In the genomic region with DNA sequence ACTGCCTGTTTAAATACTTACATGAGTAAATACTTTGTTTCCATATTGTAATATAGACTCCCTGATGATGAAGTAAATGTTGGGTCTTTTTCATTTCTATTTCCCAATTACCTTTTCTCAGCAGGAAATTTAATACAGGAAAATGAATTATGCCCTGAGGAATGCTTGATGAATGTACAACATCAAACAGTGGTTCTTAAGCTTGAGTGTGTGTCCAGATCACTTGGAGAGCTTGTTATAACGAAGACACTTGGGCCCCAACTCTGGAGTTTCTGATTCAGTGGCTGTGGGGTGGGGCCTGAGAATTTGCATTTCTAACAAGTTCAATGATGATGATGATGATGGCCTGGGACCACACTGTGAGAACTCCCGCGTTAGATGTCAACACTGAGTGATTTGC, we compare ENCODE assay signal across 29 cellular contexts. TPM values are rescaled to one million over a fixed set of nuclear protein-coding genes. Genes with fewer than 3 reads are reported as not detected.
"Had no signal": no experiment of that assay in that cellular context is flagged by ENCODE, and none has a peak within 500 bp of the region (broad histone marks: within the 10 kb centered on the region; RNA-seq: fewer than 3 reads in every experiment).

No MANE protein-coding gene starts in this region.

- H3K36me3 Mint-ChIP-seq: activated naive CD4-positive, alpha-beta T cell treated with anti-CD3 and anti-CD28 coated beads, Interleukin-2, amount 50 U/mL, for 24 hours had no signal

- H3K4me3 Mint-ChIP-seq: activated CD8-positive, alpha-beta T cell treated with anti-CD3 and anti-CD28 coated beads, Interleukin-2, amount 10 ng/mL, durations not matched to agents 7 days and 5 days; activated naive CD4-positive, alpha-beta T cell treated with anti-CD3 and anti-CD28 coated beads, Interleukin-2, amount 50 U/mL, for 24 hours; activated T-helper 1 cell treated with anti-CD3 and anti-CD28 coated beads, Interleukin-12 subunit alpha, Interleukin-12 subunit beta, Interleukin-2, Interleukin-4 antibody, amounts not matched to agents 30 ng/mL and 10 ng/mL and 1 ng/mL, durations not matched to agents 14 hours and 24 hours and 36 hours; T-helper 2 cell treated with Interferon-gamma antibody and Interleukin-4, amounts not matched to agents 5 μg/mL and 100 μg/mL, for 36 hours had no signal

- H3K4me1 Mint-ChIP-seq: activated naive CD4-positive, alpha-beta T cell treated with anti-CD3 and anti-CD28 coated beads, Interleukin-2, amount 50 U/mL, for 24 hours had no signal

- H3K4me3 ChIP-seq: body of pancreas, cardiac muscle cell, SJCRH30 had no signal

- H3K27me3 ChIP-seq: body of pancreas, cardiac muscle cell, SJCRH30 had no signal

- H3K27me3 Mint-ChIP-seq: activated naive CD4-positive, alpha-beta T cell treated with anti-CD3 and anti-CD28 coated beads, Interleukin-2, amount 50 U/mL, for 24 hours had no signal

- H3K9me3 ChIP-seq: body of pancreas, SJCRH30, SK-N-SH had no signal

- H3K27ac ChIP-seq: body of pancreas, cardiac muscle cell, SJCRH30 had no signal

- H3K9me3 Mint-ChIP-seq: activated naive CD4-positive, alpha-beta T cell treated with anti-CD3 and anti-CD28 coated beads, Interleukin-2, amount 50 U/mL, for 24 hours; activated T-helper 1 cell treated with anti-CD3 and anti-CD28 coated beads, Interleukin-12 subunit alpha, Interleukin-12 subunit beta, Interleukin-2, Interleukin-4 antibody, amounts not matched to agents 30 ng/mL and 10 ng/mL and 1 ng/mL, durations not matched to agents 14 hours and 24 hours and 36 hours; T-helper 2 cell treated with Interferon-gamma antibody and Interleukin-4, amounts not matched to agents 5 μg/mL and 100 μg/mL, for 36 hours had no signal

- H3K36me3 ChIP-seq: cardiac muscle cell, SJCRH30 had no signal

- DNase-seq: activated CD4-positive, alpha-beta T cell treated with anti-CD3 and anti-CD28 coated beads for 4 hours; activated CD8-positive, alpha-beta memory T cell treated with anti-CD3 and anti-CD28 coated beads, Interleukin-2, amount 50 U/mL, for 48 hours; activated CD8-positive, alpha-beta T cell treated with anti-CD3 and anti-CD28 coated beads, Interleukin-2, amount 10 ng/mL, durations not matched to agents 7 days and 5 days; activated effector memory CD4-positive, alpha-beta T cell treated with Interleukin-2 at 50 U/mL for 16 hours; activated naive CD4-positive, alpha-beta T cell; activated T-cell treated with anti-CD3 and anti-CD28 coated beads, Interleukin-2, amount 50 U/mL, for 1 hour; aorta; body of pancreas; MM.1S; NCI-H1105; NCI-H1436 treated with DMSO at 0.1 percent for 48 hours; NCI-H187; NCI-H2081; NCI-H2171; NCI-H2227 treated with DMSO at 0.1 percent for 48 hours; NCI-H446 treated with DMSO at 0.1 percent for 48 hours; NCI-H526; NCI-H82; Right ventricle myocardium superior; SJCRH30; SK-N-SH; SW 1271 had no signal

- ATAC-seq: activated CD4-positive, CD25-positive, alpha-beta regulatory T cell treated with anti-CD3 and anti-CD28 coated beads, Interleukin-2, amount 50 U/mL, for 24 hours; activated CD8-positive, alpha-beta T cell treated with anti-CD3 and anti-CD28 coated beads, Interleukin-2, amount 10 ng/mL, durations not matched to agents 7 days and 5 days; body of pancreas had no signal

- H3K4me1 ChIP-seq: body of pancreas had no signal

- H3K27ac Mint-ChIP-seq: activated CD8-positive, alpha-beta T cell treated with anti-CD3 and anti-CD28 coated beads, Interleukin-2, amount 10 ng/mL, durations not matched to agents 7 days and 5 days; activated naive CD4-positive, alpha-beta T cell treated with anti-CD3 and anti-CD28 coated beads, Interleukin-2, amount 50 U/mL, for 24 hours; activated T-helper 1 cell treated with anti-CD3 and anti-CD28 coated beads, Interleukin-12 subunit alpha, Interleukin-12 subunit beta, Interleukin-2, Interleukin-4 antibody, amounts not matched to agents 30 ng/mL and 10 ng/mL and 1 ng/mL, durations not matched to agents 14 hours and 24 hours and 36 hours; T-helper 2 cell treated with Interferon-gamma antibody and Interleukin-4, amounts not matched to agents 5 μg/mL and 100 μg/mL, for 36 hours had no signal

RNA-seq across cellular contexts. Expression of gene MRO, which starts 52.0 kb away (rescaled TPM):
- total RNA-seq: activated CD8-positive, alpha-beta T cell treated with anti-CD3 and anti-CD28 coated beads, Interleukin-2, amount 10 ng/mL, durations not matched to agents 7 days and 5 days; activated T-helper 1 cell treated with anti-CD3 and anti-CD28 coated beads, Interleukin-12 subunit alpha, Interleukin-12 subunit beta, Interleukin-2, Interleukin-4 antibody, amounts not matched to agents 30 ng/mL and 10 ng/mL and 1 ng/mL, durations not matched to agents 14 hours and 24 hours and 36 hours; cardiac muscle cell; RPMI7951; T-helper 1 cell treated with Interleukin-12 subunit alpha and Interleukin-12 subunit beta and Interleukin-4 antibody, amounts not matched to agents 30 ng/mL and 1 ng/mL, for 36 hours had no signal
- polyA plus RNA-seq: cardiac muscle cell, SK-N-SH had no signal
